8 cellular contexts compared by ENCODE assay signal in the genomic region with DNA sequence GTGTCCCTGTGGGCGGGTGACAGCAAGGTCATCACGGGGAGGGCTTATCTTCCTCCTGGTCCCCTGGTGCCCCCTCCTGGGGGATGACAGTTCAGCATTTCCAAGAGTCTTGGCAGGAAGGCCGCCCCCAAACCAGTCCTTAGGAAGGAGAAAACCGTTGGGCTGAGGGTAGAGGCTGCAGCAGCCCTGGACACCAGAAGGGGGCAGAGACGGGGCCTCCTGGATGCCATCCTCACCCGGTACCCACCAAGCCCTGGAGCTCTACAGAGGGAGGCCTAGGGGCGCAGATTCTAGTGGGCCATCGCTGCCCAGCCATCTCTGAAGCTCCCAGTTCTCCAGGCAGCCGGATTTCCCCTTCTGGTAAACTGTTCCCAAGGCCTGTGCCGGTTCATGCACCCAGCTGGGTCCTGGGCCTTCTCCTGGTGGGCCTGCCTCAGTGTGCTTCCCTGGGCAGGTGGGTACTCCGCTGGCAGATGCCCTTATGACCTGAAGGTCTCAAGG. TPM values are rescaled to one million over a fixed set of nuclear protein-coding genes. Genes with fewer than 3 reads are reported as not detected.
DNase-seq lines count a peak whose midpoint lies in the region; ATAC-seq and TF ChIP-seq lines count a peak whose summit lies in the region.

No MANE protein-coding gene starts in this region.

- DNase-seq in NCI-H748 (lab: John Stamatoyannopoulos, UW; ENCODE audit: unreplicated experiment), result peak; percentile 35
- DNase-seq in NCI-H748 treated with DMSO at 0.1 percent for 48 hours (lab: John Stamatoyannopoulos, UW), result no peak
- DNase-seq in NCI-H1092 (lab: John Stamatoyannopoulos, UW), result peak; percentile 52
- no peak for DNase-seq in astrocyte of the cerebellum (ENCODE audit: low read depth)
- peak; percentile 70 for DNase-seq in spleen
- no peak for DNase-seq in NK-92 treated with Interleukin-12 subunit alpha and Interleukin-12 subunit beta, amount 100 ng/mL, for 24 hours (lab: John Stamatoyannopoulos, UW)
- no peak for DNase-seq in NOMO-1 treated with DMSO at 0.1 percent for 48 hours (lab: John Stamatoyannopoulos, UW; ENCODE audit: unreplicated experiment)

- intact Hi-C loops in spleen (cut with DNase I; ENCODE audit: low total_unique reads), result no loop called here

- no peaks in the 10 kb centered on the region for H3K36me3 ChIP-seq in spleen

- H3K4me1 ChIP-seq in spleen, result no peaks in the 10 kb centered on the region

- no peak overlapping the region for H3K27ac ChIP-seq in spleen

- no peak for ATAC-seq in GM18907 (IDR thresholded peaks at IDR 0.05; ENCODE audit: unreplicated experiment)

- no peak for TF ChIP-seq POLR2A in spleen (IDR thresholded peaks at IDR 0.05)

- WGBS in spleen, 5 donors, result 69 to 84% (median 76%) methylated on average over 1 to 11 of the region's 11 CpGs

- H3K4me3 ChIP-seq in astrocyte of the cerebellum (ENCODE audit: low read depth, low read length) (no peak overlapping the region), spleen (no peak overlapping the region)

- no peaks in the 10 kb centered on the region for H3K27me3 ChIP-seq in spleen (replicated peaks in 1 of 7)

- H3K9me3 ChIP-seq in spleen, result peaks cover 0 to 16% (median 4%) of the 10 kb centered on the region in 8 donors

- in situ Hi-C loops in astrocyte of the cerebellum (cut with HindIII; ENCODE audit: low sequenced_read_pairs), result no loop called here

- peak; percentile 14 for TF ChIP-seq CTCF in astrocyte of the cerebellum (IDR thresholded peaks at IDR 0.05; ENCODE audit: low read depth, low read length, missing control alignments)
- TF ChIP-seq CTCF in spleen (IDR thresholded peaks at IDR 0.05 in 8 of 11, conservative IDR thresholded peaks at IDR 0.05 in 3 of 11), result peak in 2 of 11 experiments; percentile 12 to 19

RNA-seq across cellular contexts. Expression of a gene that starts 14.8 kb away (rescaled TPM):
- total RNA-seq in spleen, result 10 to 100 TPM in 4 of 7 donors, 1 to 10 TPM in 3; 6.9 to 11.4 (median 10.2) TPM
- 1 to 10 TPM; 3.1 to 5.3 (median 4.5) TPM for polyA plus RNA-seq in spleen

RNA-seq across cellular contexts. Expression of a gene that starts 40.4 kb away (rescaled TPM):
- 1 to 10 TPM; 2.3 to 5.6 (median 3.8) TPM for total RNA-seq in spleen
- 1 to 10 TPM; 1.4 to 2.3 (median 2.1) TPM for polyA plus RNA-seq in spleen

RNA-seq across cellular contexts. Expression of a gene that starts 52.8 kb away (rescaled TPM):
- 10 to 100 TPM; 34.3 to 44.5 (median 38.6) TPM for total RNA-seq in spleen
- 1 to 10 TPM; 2.7 to 3.8 (median 3.2) TPM for polyA plus RNA-seq in spleen

Comparison
In these comparisons a context has a peak if more than half of its experiments do, and no peak if none do; other contexts are left out.
1. DNase-seq: peak in NCI-H748 (single experiment), NCI-H1092 (single experiment) and spleen (single experiment); none in NCI-H748 treated with DMSO at 0.1 percent for 48 hours (single experiment), astrocyte of the cerebellum (single experiment), NK-92 treated with Interleukin-12 subunit alpha and Interleukin-12 subunit beta, amount 100 ng/mL, for 24 hours (single experiment) and NOMO-1 treated with DMSO at 0.1 percent for 48 hours (single experiment).